ENCODE assay signal across 24 cellular contexts in genomic region chr4:181524455-181524854, GRCh38.
"Had no signal": no experiment of that assay in that cellular context is flagged by ENCODE, and none has a peak within 500 bp of the region (broad histone marks: within the 10 kb centered on the region; RNA-seq: fewer than 3 reads in every experiment).

No MANE protein-coding gene starts in this region.

- H3K36me3 ChIP-seq: prostate gland, right lobe of liver, suprapubic skin, thyroid gland, upper lobe of left lung, uterus had no signal

- H3K9me3 Mint-ChIP-seq: endodermal cell had no signal

- ATAC-seq: left cardiac atrium; left ventricle myocardium superior; naive thymus-derived CD8-positive, alpha-beta T cell; right lobe of liver; stimulated activated effector memory CD8-positive, alpha-beta T cell treated with anti-CD3 and anti-CD28 coated beads, Interleukin-12 subunit alpha, Interleukin-12 subunit beta, amount 100 ng/mL, for 72 hours; stimulated activated naive CD8-positive, alpha-beta T cell treated with anti-CD3 and anti-CD28 coated beads, Interleukin-15, Interleukin-2, amounts not matched to agents 100 U/mL and 50 U/mL, for 24 hours had no signal

- H3K27me3 ChIP-seq: hepatocyte, suprapubic skin, thyroid gland, upper lobe of left lung, uterus had no signal

- H3K4me3 Mint-ChIP-seq: endodermal cell; naive thymus-derived CD8-positive, alpha-beta T cell; neural crest cell; stimulated activated effector memory CD8-positive, alpha-beta T cell treated with anti-CD3 and anti-CD28 coated beads, Interleukin-12 subunit alpha, Interleukin-12 subunit beta, amount 100 ng/mL, for 72 hours had no signal

- H3K4me3 ChIP-seq: coronary artery, hepatocyte, lung, prostate gland, right lobe of liver, suprapubic skin, thyroid gland, upper lobe of left lung, uterus had no signal

- H3K27ac ChIP-seq: coronary artery, hepatocyte, parathyroid adenoma, prostate gland, right lobe of liver, suprapubic skin, thyroid gland, upper lobe of left lung, uterus had no signal

- H3K4me2 ChIP-seq: hepatocyte had no signal

- H3K4me1 Mint-ChIP-seq: naive thymus-derived CD8-positive, alpha-beta T cell; stimulated activated effector memory CD8-positive, alpha-beta T cell treated with anti-CD3 and anti-CD28 coated beads, Interleukin-12 subunit alpha, Interleukin-12 subunit beta, amount 100 ng/mL, for 72 hours had no signal

- H3K4me1 ChIP-seq: parathyroid adenoma, prostate gland, right lobe of liver, suprapubic skin, thyroid gland, upper lobe of left lung, uterus had no signal

- H3K27ac Mint-ChIP-seq: endodermal cell; naive thymus-derived CD8-positive, alpha-beta T cell; stimulated activated effector memory CD8-positive, alpha-beta T cell treated with anti-CD3 and anti-CD28 coated beads, Interleukin-12 subunit alpha, Interleukin-12 subunit beta, amount 100 ng/mL, for 72 hours had no signal

- H3K9me3 ChIP-seq: prostate gland, right lobe of liver, suprapubic skin, thyroid gland, upper lobe of left lung, uterus had no signal

- H2AFZ ChIP-seq: hepatocyte, parathyroid adenoma had no signal

- H3K79me2 ChIP-seq: hepatocyte, parathyroid adenoma had no signal

- DNase-seq: effector CD4-positive, alpha-beta T cell; endodermal cell; foreskin melanocyte; kidney; left cardiac atrium; left ventricle myocardium superior; mesendoderm; naive thymus-derived CD8-positive, alpha-beta T cell; occipital lobe; right lobe of liver; stimulated activated CD4-positive, alpha-beta T cell treated with anti-CD3 and anti-CD28 coated beads, Interleukin-4, amount 100 ng/mL, for 1 hour; stimulated activated CD8-positive, alpha-beta memory T cell treated with anti-CD3 and anti-CD28 coated beads, Interleukin-4, amount 100 ng/mL, for 48 hours; stimulated activated naive CD8-positive, alpha-beta T cell treated with anti-CD3 and anti-CD28 coated beads, Interleukin-15, Interleukin-2, amounts not matched to agents 100 U/mL and 50 U/mL, for 24 hours; thyroid gland; upper lobe of left lung; uterus had no signal

- H3K36me3 Mint-ChIP-seq: naive thymus-derived CD8-positive, alpha-beta T cell; stimulated activated effector memory CD8-positive, alpha-beta T cell treated with anti-CD3 and anti-CD28 coated beads, Interleukin-12 subunit alpha, Interleukin-12 subunit beta, amount 100 ng/mL, for 72 hours had no signal
